In the genomic region with DNA sequence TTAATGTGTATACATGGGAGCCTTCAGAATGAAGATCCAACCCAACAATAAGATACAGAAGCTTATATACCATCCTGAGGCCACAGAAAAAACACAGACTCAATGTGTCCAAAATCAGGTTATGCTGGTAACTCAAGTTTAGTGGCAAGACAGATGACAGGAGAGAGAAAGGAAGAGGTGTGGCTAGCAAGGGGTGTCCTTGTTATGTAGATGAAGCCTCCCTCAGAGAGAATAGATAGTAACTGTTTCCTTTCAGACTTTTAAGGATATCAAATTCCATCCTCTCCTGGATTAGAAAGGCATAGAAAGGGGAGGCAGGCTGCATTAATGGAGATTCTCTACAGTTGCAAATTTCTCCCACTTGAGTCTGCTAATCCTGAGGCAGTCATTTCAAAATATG, we compare ENCODE assay signal across 21 cellular contexts.
DNase-seq lines count a peak whose midpoint lies in the region; ATAC-seq, FAIRE-seq and TF ChIP-seq lines count a peak whose summit lies in the region.
"Had no signal": no experiment of that assay in that cellular context is flagged by ENCODE, and none has a peak within 500 bp of the region (broad histone marks: within the 10 kb centered on the region; RNA-seq: fewer than 3 reads in every experiment).

No MANE protein-coding gene starts in this region.

- ATAC-seq in GM23338 (peak; percentile 99), HG03196 (IDR thresholded peaks at IDR 0.05; ENCODE audit: unreplicated experiment) (no peak)
- ATAC-seq: HCT116, T-cell had no signal

- no peak overlapping the region for H4K8ac ChIP-seq in H1 (ENCODE audit: extremely low read depth, insufficient read depth, low read length)

- H2BK12ac ChIP-seq in H1 (ENCODE audit: low read depth, low read length), result 0 out of 2 replicates have a peak overlapping the region, but pooled peaks have one; percentile 87

- peak overlapping the region; percentile 52 for H3K27ac ChIP-seq in GM23338 (ENCODE audit: low read depth)
- H3K27ac ChIP-seq in H1 (ENCODE audit: low read depth, low read length), result 0 out of 2 replicates have a peak overlapping the region, but pooled peaks have one; percentile 43
- H3K27ac ChIP-seq: Peyer's patch had no signal

- in situ Hi-C loops in HAP-1 (cut with MboI; ENCODE audit: low sequenced_read_pairs), result no loop called here

- H3K9me3 ChIP-seq in HAP-1 (no peaks in the 10 kb centered on the region), H1 (ENCODE audit: insufficient read depth in 2 of 2, low read depth in 1 of 2, low read length in 1 of 2) (0 out of 4 replicates have a peak, but pooled peaks cover 0 to 4% of the 10 kb centered on the region in 2 experiments)
- H3K9me3 ChIP-seq: BE2C, Peyer's patch had no signal

- no peak overlapping the region for H3K23ac ChIP-seq in H1 (ENCODE audit: insufficient read length)

- POLR2A ChIA-PET in H1 (lab: Charles Lee; ENCODE audit: partially characterized antibody), result interaction anchor here (0.6 kb wide), 1 partner anchor 36 kb away, joined by 3 read pairs; no protein-coding TSS in a partner anchor

- no peak overlapping the region for H2BK15ac ChIP-seq in H1 (ENCODE audit: low read length)

- no peak overlapping the region for H2AFZ ChIP-seq in GM23338
- no peak overlapping the region for H2AFZ ChIP-seq in H1 (ENCODE audit: low read length)

- H3K4me1 ChIP-seq in GM23338 (ENCODE audit: insufficient read depth) (peaks cover 8% of the 10 kb centered on the region; the same call in 1 of the 2 replicates), HAP-1 (peaks cover 11% of the 10 kb centered on the region), H1 (replicated peaks in 1 of 4; ENCODE audit: control insufficient read depth in 3 of 4, insufficient read depth in 4 of 4, low read length in 3 of 4) (peaks cover 0 to 4% (median 2%) of the 10 kb centered on the region in 4 experiments; a peak in 5 of 7 replicates)
- H3K4me1 ChIP-seq: BE2C, Peyer's patch had no signal

- H3K27ac Mint-ChIP-seq in GM23338, result no peak overlapping the region; the same call in 1 of the 2 replicates
- H3K27ac Mint-ChIP-seq: CD4-positive, CD25-positive, alpha-beta regulatory T cell; T-cell; T-helper 2 cell treated with Interferon-gamma antibody and Interleukin-4, amounts not matched to agents 5 μg/mL and 100 μg/mL, for 36 hours had no signal

- peaks cover 30% of the 10 kb centered on the region for H3K9me3 Mint-ChIP-seq in GM23338

- no peaks in the 10 kb centered on the region for H3K79me2 ChIP-seq in GM23338 (replicated peaks; ENCODE audit: insufficient read depth)
- no peaks in the 10 kb centered on the region for H3K79me2 ChIP-seq in H1 (ENCODE audit: control insufficient read depth in 1 of 2, insufficient read depth in 2 of 2, low read length in 2 of 2)

- no peak overlapping the region for H3K56ac ChIP-seq in H1 (replicated peaks; ENCODE audit: insufficient read length, low read depth, low read length)

- CTCF ChIA-PET in H1 (lab: Charles Lee; ENCODE audit: partially characterized antibody), result interaction anchor here (1.3 kb wide), 2 partner anchors 47 to 83 kb away, joined by 3 read pairs; no protein-coding TSS in a partner anchor

- peak overlapping the region; percentile 98; the same call in 1 of the 2 replicates for H2BK5ac ChIP-seq in H1 (ENCODE audit: low read depth, low read length)

- H3K4me1 Mint-ChIP-seq in GM23338, result peaks cover 9% of the 10 kb centered on the region; the same call in 2 of the 3 replicates
- H3K4me1 Mint-ChIP-seq: CD4-positive, CD25-positive, alpha-beta regulatory T cell; T-cell had no signal

- H3K36me3 ChIP-seq in GM23338 (ENCODE audit: insufficient read depth), result no peaks in the 10 kb centered on the region
- H3K36me3 ChIP-seq in HAP-1 (replicated peaks), result no peaks in the 10 kb centered on the region
- peaks cover 0 to 7% (median 0%) of the 10 kb centered on the region in 4 experiments; a peak in 1 of 8 replicates for H3K36me3 ChIP-seq in H1 (ENCODE audit: control insufficient read depth in 2 of 4, insufficient read depth in 4 of 4, low read length in 3 of 4)
- H3K36me3 ChIP-seq: BE2C, Peyer's patch had no signal

- H3K4me3 Mint-ChIP-seq in GM23338, result no peak overlapping the region
- H3K4me3 Mint-ChIP-seq: CD4-positive, CD25-positive, alpha-beta regulatory T cell; T-cell; T-helper 2 cell treated with Interferon-gamma antibody and Interleukin-4, amounts not matched to agents 5 μg/mL and 100 μg/mL, for 36 hours had no signal

- no peaks in the 10 kb centered on the region; the same call in 1 of the 2 replicates for H3K23me2 ChIP-seq in H1 (ENCODE audit: low read depth, low read length)

- H4K5ac ChIP-seq in H1 (ENCODE audit: insufficient read length, low read depth, low read length), result no peak overlapping the region

- H2BK20ac ChIP-seq in H1 (ENCODE audit: low read length), result no peak overlapping the region

- H3K9ac ChIP-seq in H1 (replicated peaks in 1 of 4; ENCODE audit: extremely low read depth in 1 of 4, low read depth in 3 of 4, low read length in 3 of 4), result no peak overlapping the region

- no peak for TF ChIP-seq EP300 in H1 (IDR thresholded peaks at IDR 0.05; ENCODE audit: borderline replicate concordance in 1 of 2, low read depth in 2 of 2, low read length in 2 of 2)

- H3K14ac ChIP-seq in H1 (ENCODE audit: insufficient read length), result no peak overlapping the region

- H3K4me2 ChIP-seq in GM23338, result peak overlapping the region; percentile 25; the same call in 1 of the 2 replicates
- H3K4me2 ChIP-seq in H1 (ENCODE audit: insufficient read depth in 1 of 2, low read depth in 2 of 2, low read length in 2 of 2), result peak overlapping the region in 1 of 2 experiments; percentile 52; a peak in 3 of 4 replicates

- no peak for TF ChIP-seq POLR2A in H1 (IDR thresholded peaks at IDR 0.05; ENCODE audit: control extremely low read depth in 1 of 2, low read depth in 2 of 2, low read length in 2 of 2)

- TF ChIP-seq CTCF in GM23338 (conservative IDR thresholded peaks at IDR 0.05; ENCODE audit: low read depth in 2 of 2), result no peak
- no peak for TF ChIP-seq CTCF in H1 (IDR thresholded peaks at IDR 0.05; ENCODE audit: control extremely low read depth in 1 of 3, insufficient read depth in 1 of 3, low read depth in 1 of 3, low read length in 3 of 3)

- H4K20me1 ChIP-seq in GM23338 (replicated peaks; ENCODE audit: insufficient read depth), result no peaks in the 10 kb centered on the region
- H4K20me1 ChIP-seq in H1 (replicated peaks in 1 of 2; ENCODE audit: control insufficient read depth in 1 of 2, insufficient read depth in 2 of 2, low read length in 2 of 2), result no peaks in the 10 kb centered on the region

- H3K4me3 ChIP-seq in GM23338, result no peak overlapping the region
- H3K4me3 ChIP-seq in HAP-1, result no peak overlapping the region
- H3K4me3 ChIP-seq in H1 (ENCODE audit: extremely low read depth in 1 of 4, insufficient read depth in 2 of 4, low read depth in 3 of 4, low read length in 4 of 4), result peak overlapping the region in 1 of 4 experiments; percentile 39; a peak in 1 of 8 replicates
- H3K4me3 ChIP-seq: Peyer's patch had no signal

- H3K27me3 ChIP-seq in GM23338 (ENCODE audit: insufficient read depth), result no peaks in the 10 kb centered on the region
- no peaks in the 10 kb centered on the region for H3K27me3 ChIP-seq in HAP-1 (ENCODE audit: low read depth)
- no peaks in the 10 kb centered on the region for H3K27me3 ChIP-seq in H1 (replicated peaks in 1 of 4; ENCODE audit: control insufficient read depth in 3 of 4, extremely low read depth in 1 of 4, insufficient read depth in 3 of 4, low read length in 3 of 4)
- H3K27me3 ChIP-seq: BE2C, Peyer's patch had no signal

- TF ChIP-seq RAD21 in H1 (IDR thresholded peaks at IDR 0.05 in 1 of 2, conservative IDR thresholded peaks at IDR 0.05 in 1 of 2; ENCODE audit: low read depth in 2 of 2, low read length in 2 of 2), result no peak

- peak overlapping the region; percentile 72; the same call in 1 of the 2 replicates for H3K18ac ChIP-seq in H1 (ENCODE audit: extremely low read depth, low read length)

- no peaks in the 10 kb centered on the region for H3K79me1 ChIP-seq in H1 (ENCODE audit: low read depth, low read length)

- no peak overlapping the region for H2AK5ac ChIP-seq in H1 (ENCODE audit: low read depth, low read length)

- no peak overlapping the region for H3K4ac ChIP-seq in H1 (replicated peaks; ENCODE audit: insufficient read length, low read depth, low read length)

- peak; percentile 88 for DNase-seq in GM23338 (ENCODE audit: low spot score)
- peak; percentile 56 to 97 for DNase-seq in HAP-1 (ENCODE audit: low spot score in 2 of 2)
- DNase-seq in H1 (ENCODE audit: low read depth in 1 of 2, low spot score in 2 of 2), result peak in 1 of 2 experiments; percentile 15
- DNase-seq in iPS-NIHi11 (ENCODE audit: low spot score), result peak; percentile 53
- DNase-seq in NCI-H510A (lab: John Stamatoyannopoulos, UW), result no peak
- DNase-seq in NCI-H2196 treated with DMSO at 0.1 percent for 48 hours (lab: John Stamatoyannopoulos, UW; ENCODE audit: unreplicated experiment), result no peak
- DNase-seq: BE2C; CD4-positive, CD25-positive, alpha-beta regulatory T cell; DMS79; KBM-7; MM.1S; NCI-H1048; NCI-H1436; NCI-H187 treated with DMSO at 0.1 percent for 48 hours; NCI-H446; NCI-H774; Peyer's patch; T-cell had no signal

- no peak overlapping the region for H2BK120ac ChIP-seq in H1 (replicated peaks; ENCODE audit: low read depth, low read length)

- FAIRE-seq in H1 (lab: Jason Lieb, UNC), result peak; percentile 70

- no peak overlapping the region for H4K91ac ChIP-seq in H1 (replicated peaks; ENCODE audit: insufficient read length, low read length)

- no peaks in the 10 kb centered on the region for H3K9me2 ChIP-seq in GM23338 (ENCODE audit: insufficient read depth)

- peaks cover 34% of the 10 kb centered on the region for H3K36me3 Mint-ChIP-seq in GM23338 (ENCODE audit: low read depth)
- H3K36me3 Mint-ChIP-seq: CD4-positive, CD25-positive, alpha-beta regulatory T cell; T-cell had no signal

- no peaks in the 10 kb centered on the region for H3F3A ChIP-seq in GM23338 (replicated peaks; ENCODE audit: low read depth)

- H3K27me3 Mint-ChIP-seq in GM23338 (ENCODE audit: insufficient read depth, low read depth, poor library complexity), result peaks cover 13% of the 10 kb centered on the region
- H3K27me3 Mint-ChIP-seq: CD4-positive, CD25-positive, alpha-beta regulatory T cell; T-cell had no signal

TF ChIP-seq in GM23338, 12 proteins besides CTCF, POLR2A, EP300 and RAD21 (continues in another document):
- no peak for TF ChIP-seq EZH2 (IDR thresholded peaks at IDR 0.05; ENCODE audit: low read depth, unreplicated experiment)

TF ChIP-seq in H1, 55 proteins besides CTCF, POLR2A, EP300 and RAD21:
- TF ChIP-seq SP1 (IDR thresholded peaks at IDR 0.05; ENCODE audit: low read depth, low read length) (peak; percentile 75; the same call in 1 of the 2 replicates), SRF (IDR thresholded peaks at IDR 0.05; ENCODE audit: low read depth, low read length) (no peak), CHD1 (IDR thresholded peaks at IDR 0.05; ENCODE audit: low read depth, low read length) (no peak), TEAD4 (IDR thresholded peaks at IDR 0.05; ENCODE audit: low read depth, low read length) (peak; percentile 30; the same call in 1 of the 2 replicates), NANOG (IDR thresholded peaks at IDR 0.05; ENCODE audit: insufficient read depth, low read depth, low read length, poor library complexity, severe bottlenecking) (peak; percentile 25)

Comparison
In these comparisons a context has a peak if more than half of its experiments do, and no peak if none do; other contexts are left out.
1. DNase-seq: peak in GM23338 (single experiment), HAP-1 (2 of 2) and iPS-NIHi11 (single experiment); none in NCI-H510A (single experiment) and NCI-H2196 treated with DMSO at 0.1 percent for 48 hours (single experiment).